Comparison of ENCODE assay signal across 1 cellular context in genomic region chr11:46242961-46243795, GRCh38.
TF ChIP-seq lines count a peak whose summit lies in the region.

No MANE protein-coding gene starts in this region.

TF ChIP-seq in HepG2, 621 proteins besides CTCF, POLR2A, EP300 and RAD21 (continued from another document and continues in another):
- TF ChIP-seq ZNF362 (CRISPR knock-in tag; IDR thresholded peaks at IDR 0.05; ENCODE audit: borderline replicate concordance) (no peak), TRAFD1 (CRISPR knock-in tag; IDR thresholded peaks at IDR 0.05; ENCODE audit: borderline replicate concordance) (no peak), ARNTL (CRISPR knock-in tag; IDR thresholded peaks at IDR 0.05) (peak; percentile 72), ZNF557 (CRISPR knock-in tag; IDR thresholded peaks at IDR 0.05) (no peak), RAD51 (IDR thresholded peaks at IDR 0.05; ENCODE audit: borderline replicate concordance) (no peak), ZSCAN31 (CRISPR knock-in tag; IDR thresholded peaks at IDR 0.05; ENCODE audit: low read depth) (peak; percentile 85), GATAD1 (CRISPR knock-in tag; IDR thresholded peaks at IDR 0.05) (no peak), HNF1B (CRISPR knock-in tag; IDR thresholded peaks at IDR 0.05) (peak; percentile 81), ZNF17 (CRISPR knock-in tag; IDR thresholded peaks at IDR 0.05) (no peak), EZH2 (conservative IDR thresholded peaks at IDR 0.05; ENCODE audit: low read depth, low read length) (no peak), ZNF780A (CRISPR knock-in tag; IDR thresholded peaks at IDR 0.05) (no peak), MLX (CRISPR knock-in tag; IDR thresholded peaks at IDR 0.05) (no peak), ZNF296 (CRISPR knock-in tag; conservative IDR thresholded peaks at IDR 0.05) (no peak), JDP2 (CRISPR knock-in tag; IDR thresholded peaks at IDR 0.05; ENCODE audit: borderline replicate concordance) (no peak), PPARG (CRISPR knock-in tag; conservative IDR thresholded peaks at IDR 0.05) (0 out of 2 replicates have a peak, but pooled peaks have one; percentile 23), KDM1A (CRISPR knock-in tag; IDR thresholded peaks at IDR 0.05) (peak; percentile 22; the same call in 1 of the 2 replicates), ZNF350 (CRISPR knock-in tag; IDR thresholded peaks at IDR 0.05; ENCODE audit: borderline replicate concordance, low read depth) (peak; percentile 76), ZBTB44 (CRISPR knock-in tag; IDR thresholded peaks at IDR 0.05) (no peak), HNRNPL (IDR thresholded peaks at IDR 0.05; ENCODE audit: low read depth, low read length) (no peak), TEAD2 (CRISPR knock-in tag; IDR thresholded peaks at IDR 0.05) (0 out of 2 replicates have a peak, but pooled peaks have one; percentile 10), ZNF891 (CRISPR knock-in tag; IDR thresholded peaks at IDR 0.05) (peak; percentile 60; the same call in 1 of the 2 replicates), TAF1 (CRISPR knock-in tag; IDR thresholded peaks at IDR 0.05) (peak; percentile 88), ZFP90 (CRISPR knock-in tag; IDR thresholded peaks at IDR 0.05; ENCODE audit: borderline replicate concordance) (peak; percentile 75; the same call in 1 of the 2 replicates), PHF5A (CRISPR knock-in tag; IDR thresholded peaks at IDR 0.05; ENCODE audit: low read depth, unreplicated experiment) (no peak), ZNF576 (CRISPR knock-in tag; IDR thresholded peaks at IDR 0.05) (no peak), HMG20B (CRISPR knock-in tag; conservative IDR thresholded peaks at IDR 0.05) (no peak), HOXD1 (CRISPR knock-in tag; IDR thresholded peaks at IDR 0.05) (no peak; the same call in 1 of the 2 replicates), HIVEP1 (CRISPR knock-in tag; IDR thresholded peaks at IDR 0.05) (peak; percentile 82), RXRB (CRISPR knock-in tag; IDR thresholded peaks at IDR 0.05; ENCODE audit: borderline replicate concordance) (0 out of 2 replicates have a peak, but pooled peaks have one; percentile 21), BATF2 (CRISPR knock-in tag; IDR thresholded peaks at IDR 0.05) (no peak), ZNF430 (CRISPR knock-in tag; IDR thresholded peaks at IDR 0.05) (no peak), ARID5B (CRISPR knock-in tag; IDR thresholded peaks at IDR 0.05) (no peak), PAXIP1 (CRISPR knock-in tag; conservative IDR thresholded peaks at IDR 0.05) (peak; percentile 58), SOX5 (CRISPR knock-in tag; IDR thresholded peaks at IDR 0.05; ENCODE audit: borderline replicate concordance) (no peak; the same call in 1 of the 2 replicates), ATF7-NPFF (CRISPR knock-in tag; IDR thresholded peaks at IDR 0.05; ENCODE audit: low read depth) (peak; percentile 87), ZBTB38 (CRISPR knock-in tag; IDR thresholded peaks at IDR 0.05) (no peak; the same call in 1 of the 2 replicates), BCL3 (CRISPR knock-in tag; IDR thresholded peaks at IDR 0.05) (0 out of 2 replicates have a peak, but pooled peaks have one; percentile 18), ZNF687 (CRISPR knock-in tag; IDR thresholded peaks at IDR 0.05) (peak; percentile 85)
